8 cellular contexts compared by ENCODE assay signal in genomic region chr6:158631678-158632537, GRCh38. TPM values are rescaled to one million over a fixed set of nuclear protein-coding genes. Genes with fewer than 3 reads are reported as not detected.
DNase-seq lines count a peak whose midpoint lies in the region; ATAC-seq, FAIRE-seq and TF ChIP-seq lines count a peak whose summit lies in the region.

No MANE protein-coding gene starts in this region.

- WGBS in pancreas, 2 donors, result 67 to 71% methylated on average over 19 of the region's 19 CpGs

- no peaks in the 10 kb centered on the region for H3K27me3 ChIP-seq in pancreas

- no peak for TF ChIP-seq CTCF in VCaP (conservative IDR thresholded peaks at IDR 0.05)
- no peak for TF ChIP-seq CTCF in foreskin fibroblast (IDR thresholded peaks at IDR 0.05; ENCODE audit: low read depth, low read length)
- TF ChIP-seq CTCF in pancreas (IDR thresholded peaks at IDR 0.05), result no peak

- no peak for FAIRE-seq in pancreas (lab: Jason Lieb, UNC)

- H3K27ac ChIP-seq in VCaP (peak overlapping the region; percentile 20; the same call in 1 of the 2 replicates), pancreas (peak overlapping the region in 2 of 4 donors; percentile 48 to 57)

- H3K9me3 ChIP-seq in pancreas, result no peaks in the 10 kb centered on the region

- H3K4me1 ChIP-seq in pancreas, result peaks cover 4 to 9% (median 9%) of the 10 kb centered on the region in 3 donors

- peak; percentile 79 for DNase-seq in GM03348 (ENCODE audit: low spot score)
- DNase-seq in foreskin fibroblast, result peak; percentile 39 to 71
- peak in 1 of 6 donors; percentile 54 for DNase-seq in pancreas
- DNase-seq in NCI-H1417 treated with DMSO at 0.1 percent for 48 hours (lab: John Stamatoyannopoulos, UW), result no peak
- no peak for DNase-seq in T-helper 9 cell
- no peak for DNase-seq in NCI-H2081 treated with DMSO at 0.1 percent for 48 hours (lab: John Stamatoyannopoulos, UW)
- no peak for DNase-seq in stimulated activated CD4-positive, alpha-beta T cell treated with anti-CD3 and anti-CD28 coated beads, Interleukin-4, amount 100 ng/mL, for 1 hour

- intact Hi-C loops in pancreas (cut with DNase I), result no loop called here

- ATAC-seq in pancreas, result peak; percentile 46 to 79 (median 61)

- H3K4me3 ChIP-seq in foreskin fibroblast (ENCODE audit: low read depth in 1 of 2, low read length in 2 of 2) (no peak overlapping the region), pancreas (no peak overlapping the region)

- peaks cover 2 to 26% (median 3%) of the 10 kb centered on the region in 3 donors for H3K36me3 ChIP-seq in pancreas

RNA-seq across cellular contexts. Expression of gene DYNLT1, which starts 12.6 kb away (rescaled TPM):
- total RNA-seq in pancreas, result 10 to 100 TPM; 19.0 to 51.3 (median 25.4) TPM
- 10 to 100 TPM; 60.3 to 80.9 TPM for polyA plus RNA-seq in pancreas

RNA-seq across cellular contexts. Expression of gene SYTL3, which starts 17.9 kb away (rescaled TPM):
- total RNA-seq in pancreas, result 1 to 10 TPM in 2 of 6 donors, under 1 TPM in 4; 0.28 to 1.9 (median 0.83) TPM
- 1 to 10 TPM in 1 of 2 donors, under 1 TPM in 1; 0.57 to 1.6 TPM for polyA plus RNA-seq in pancreas

Comparison
In these comparisons a context has a peak if more than half of its experiments do, and no peak if none do; other contexts are left out.
1. DNase-seq: peak in GM03348 (single experiment) and foreskin fibroblast (2 of 2); none in NCI-H1417 treated with DMSO at 0.1 percent for 48 hours (single experiment), T-helper 9 cell (single experiment), NCI-H2081 treated with DMSO at 0.1 percent for 48 hours (single experiment) and stimulated activated CD4-positive, alpha-beta T cell treated with anti-CD3 and anti-CD28 coated beads, Interleukin-4, amount 100 ng/mL, for 1 hour (single experiment).